ENCODE assay signal across 11 cellular contexts in genomic region chr22:49209452-49210195, GRCh38.
DNase-seq lines count a peak whose midpoint lies in the region; ATAC-seq and TF ChIP-seq lines count a peak whose summit lies in the region.
"Had no signal": no experiment of that assay in that cellular context is flagged by ENCODE, and none has a peak within 500 bp of the region (broad histone marks: within the 10 kb centered on the region; RNA-seq: fewer than 3 reads in every experiment).

No MANE protein-coding gene starts in this region.

- peak overlapping the region in 2 of 3 donors; percentile 8 to 43 for H3K27ac ChIP-seq in right lobe of liver

- H3K4me3 ChIP-seq in BE2C (ENCODE audit: low read depth, low read length) (no peak overlapping the region), right lobe of liver (no peak overlapping the region)

- intact Hi-C loops in right lobe of liver (cut with DNase I), result no loop called here

- ATAC-seq in right lobe of liver, result peak; percentile 86 to 96 (median 94)
- no peak for ATAC-seq in HG03095 (IDR thresholded peaks at IDR 0.05; ENCODE audit: unreplicated experiment)

- H3K9me3 ChIP-seq in BE2C (peaks cover 2% of the 10 kb centered on the region), right lobe of liver (no peaks in the 10 kb centered on the region)

- H3K36me3 ChIP-seq in BE2C (no peaks in the 10 kb centered on the region), right lobe of liver (no peaks in the 10 kb centered on the region)

- DNase-seq in BE2C (peak; percentile 26), NCI-H1105 treated with DMSO at 0.1 percent for 48 hours (lab: John Stamatoyannopoulos, UW) (peak; percentile 88), SHP77 (lab: John Stamatoyannopoulos, UW) (peak; percentile 93 to 94), right lobe of liver (peak; percentile 88 to 91 (median 89)), MV-4-11 (lab: John Stamatoyannopoulos, UW) (no peak), superior temporal gyrus (ENCODE audit: extremely low spot score) (no peak)
- DNase-seq in activated CD4-positive, alpha-beta T cell treated with anti-CD3 and anti-CD28 coated beads, Interleukin-2, amount 50 U/mL, for 1 hour, result no peak
- DNase-seq: CD4-positive, CD25-positive, alpha-beta regulatory T cell; GOT3; T1000 had no signal

- 23% methylated on average over 15 of the region's 15 CpGs for WGBS in right lobe of liver (ENCODE audit: insufficient coverage, low coverage, low lambda C conversion rate, missing lambda C conversion rate)

- no peak for TF ChIP-seq POLR2A in right lobe of liver (IDR thresholded peaks at IDR 0.05)

- TF ChIP-seq CTCF in BE2C (IDR thresholded peaks at IDR 0.05; ENCODE audit: low read depth, low read length) (no peak), right lobe of liver (IDR thresholded peaks at IDR 0.05) (no peak)

- H3K4me1 ChIP-seq in BE2C (no peaks in the 10 kb centered on the region), right lobe of liver (peaks cover 0 to 16% (median 6%) of the 10 kb centered on the region in 4 donors)

- H3K27me3 ChIP-seq in BE2C (no peaks in the 10 kb centered on the region), right lobe of liver (no peaks in the 10 kb centered on the region)

Comparison
In these comparisons a context has a peak if more than half of its experiments do, and no peak if none do; other contexts are left out.
1. DNase-seq: peak in BE2C (single experiment), NCI-H1105 treated with DMSO at 0.1 percent for 48 hours (single experiment), SHP77 (2 of 2) and right lobe of liver (3 of 3); none in activated CD4-positive, alpha-beta T cell treated with anti-CD3 and anti-CD28 coated beads, Interleukin-2, amount 50 U/mL, for 1 hour (single experiment), MV-4-11 (single experiment) and superior temporal gyrus (single experiment).